In genomic region chr11:95975343-95975742, GRCh38 we compare ENCODE assay signal across 6 cellular contexts.
"Had no signal": no experiment of that assay in that cellular context is flagged by ENCODE, and none has a peak within 500 bp of the region (broad histone marks: within the 10 kb centered on the region; RNA-seq: fewer than 3 reads in every experiment).

No MANE protein-coding gene starts in this region.

- DNase-seq: H9, HCEC 1CT, IMR-90, KG1 had no signal

- H3K4me3 ChIP-seq: GM23338, K562 had no signal

- ATAC-seq: GM23338, K562 had no signal
